ENCODE assay signal across 10 cellular contexts in genomic region chr6:90401933-90402830, GRCh38.
DNase-seq lines count a peak whose midpoint lies in the region; ATAC-seq and TF ChIP-seq lines count a peak whose summit lies in the region.
"Had no signal": no experiment of that assay in that cellular context is flagged by ENCODE, and none has a peak within 500 bp of the region (broad histone marks: within the 10 kb centered on the region; RNA-seq: fewer than 3 reads in every experiment).

No MANE protein-coding gene starts in this region.

- H3K4me3 Mint-ChIP-seq in activated naive CD8-positive, alpha-beta T cell treated with anti-CD3 and anti-CD28 coated beads, Interleukin-2, amount 50 U/mL, for 24 hours = peak overlapping the region; percentile 2

- no peaks in the 10 kb centered on the region for H3K9me3 Mint-ChIP-seq in activated naive CD8-positive, alpha-beta T cell treated with anti-CD3 and anti-CD28 coated beads, Interleukin-2, amount 50 U/mL, for 24 hours

- ATAC-seq in activated CD4-positive, CD25-positive, alpha-beta regulatory T cell treated with anti-CD3 and anti-CD28 coated beads, Interleukin-2, amount 50 U/mL, for 24 hours = peak; percentile 19 to 21
- ATAC-seq in activated naive CD8-positive, alpha-beta T cell treated with anti-CD3 and anti-CD28 coated beads, Interleukin-2, amount 50 U/mL, for 24 hours = peak; percentile 27
- ATAC-seq in GM21447 (IDR thresholded peaks at IDR 0.05; ENCODE audit: unreplicated experiment) = no peak

- H3K27ac Mint-ChIP-seq in activated naive CD8-positive, alpha-beta T cell treated with anti-CD3 and anti-CD28 coated beads, Interleukin-2, amount 50 U/mL, for 24 hours = peak overlapping the region; percentile 77

- CTCF ChIA-PET in HEK293T (lab: Yijun Ruan, JAX) = interaction anchor here (1.1 to 1.5 kb wide), 4 partner anchors 8 to 39 kb away, joined by 3 to 5 read pairs (median 3); no protein-coding TSS in a partner anchor

- peak; percentile 39 for DNase-seq in activated CD4-positive, alpha-beta T cell treated with anti-CD3 and anti-CD28 coated beads for 4 hours
- no peak for DNase-seq in activated CD4-positive, alpha-beta T cell treated with anti-CD3 and anti-CD28 coated beads, Interleukin-2, amount 50 U/mL, for 1 hour
- peak; percentile 36 for DNase-seq in activated naive CD8-positive, alpha-beta T cell treated with anti-CD3 and anti-CD28 coated beads, Interleukin-2, amount 50 U/mL, for 24 hours
- DNase-seq in stimulated activated CD8-positive, alpha-beta memory T cell treated with anti-CD3 and anti-CD28 coated beads, Interleukin-4, amount 100 ng/mL, for 48 hours = peak; percentile 67
- DNase-seq in HT-29 (ENCODE audit: low spot score) (no peak), HEK293T (ENCODE audit: extremely low spot score) (no peak)
- DNase-seq: cortex of kidney, RPMI8226 had no signal

- POLR2A ChIA-PET in HEK293T (lab: Yijun Ruan, JAX) = no interaction called here

- no peaks in the 10 kb centered on the region for H3K36me3 Mint-ChIP-seq in activated naive CD8-positive, alpha-beta T cell treated with anti-CD3 and anti-CD28 coated beads, Interleukin-2, amount 50 U/mL, for 24 hours (ENCODE audit: low read depth)

- no peaks in the 10 kb centered on the region for H3K27me3 Mint-ChIP-seq in activated naive CD8-positive, alpha-beta T cell treated with anti-CD3 and anti-CD28 coated beads, Interleukin-2, amount 50 U/mL, for 24 hours

- H3K4me1 Mint-ChIP-seq in activated naive CD8-positive, alpha-beta T cell treated with anti-CD3 and anti-CD28 coated beads, Interleukin-2, amount 50 U/mL, for 24 hours = peaks cover 85% of the 10 kb centered on the region

TF ChIP-seq in HEK293T, 16 proteins besides CTCF, POLR2A, EP300 and RAD21:
- no peak for TF ChIP-seq FOXA1 (IDR thresholded peaks at IDR 0.05)
- no peak for TF ChIP-seq NFRKB (IDR thresholded peaks at IDR 0.05)
- no peak for TF ChIP-seq PKNOX1 (IDR thresholded peaks at IDR 0.05)
- TF ChIP-seq HDGF (IDR thresholded peaks at IDR 0.05; ENCODE audit: borderline replicate concordance) = no peak
- no peak for TF ChIP-seq ARNT (IDR thresholded peaks at IDR 0.05)
- no peak for TF ChIP-seq FOXK2 (IDR thresholded peaks at IDR 0.05)
- no peak for TF ChIP-seq LEF1 (IDR thresholded peaks at IDR 0.05; ENCODE audit: borderline replicate concordance)
TF ChIP-seq in HEK293T: peak in this region for 0.

Comparison
In these comparisons a context has a peak if more than half of its experiments do, and no peak if none do; other contexts are left out.
1. DNase-seq: peak in activated CD4-positive, alpha-beta T cell treated with anti-CD3 and anti-CD28 coated beads for 4 hours (2 of 2), activated naive CD8-positive, alpha-beta T cell treated with anti-CD3 and anti-CD28 coated beads, Interleukin-2, amount 50 U/mL, for 24 hours (single experiment) and stimulated activated CD8-positive, alpha-beta memory T cell treated with anti-CD3 and anti-CD28 coated beads, Interleukin-4, amount 100 ng/mL, for 48 hours (single experiment); none in activated CD4-positive, alpha-beta T cell treated with anti-CD3 and anti-CD28 coated beads, Interleukin-2, amount 50 U/mL, for 1 hour (single experiment), HT-29 (single experiment) and HEK293T (single experiment).